6 cellular contexts compared by ENCODE assay signal in the genomic region with DNA sequence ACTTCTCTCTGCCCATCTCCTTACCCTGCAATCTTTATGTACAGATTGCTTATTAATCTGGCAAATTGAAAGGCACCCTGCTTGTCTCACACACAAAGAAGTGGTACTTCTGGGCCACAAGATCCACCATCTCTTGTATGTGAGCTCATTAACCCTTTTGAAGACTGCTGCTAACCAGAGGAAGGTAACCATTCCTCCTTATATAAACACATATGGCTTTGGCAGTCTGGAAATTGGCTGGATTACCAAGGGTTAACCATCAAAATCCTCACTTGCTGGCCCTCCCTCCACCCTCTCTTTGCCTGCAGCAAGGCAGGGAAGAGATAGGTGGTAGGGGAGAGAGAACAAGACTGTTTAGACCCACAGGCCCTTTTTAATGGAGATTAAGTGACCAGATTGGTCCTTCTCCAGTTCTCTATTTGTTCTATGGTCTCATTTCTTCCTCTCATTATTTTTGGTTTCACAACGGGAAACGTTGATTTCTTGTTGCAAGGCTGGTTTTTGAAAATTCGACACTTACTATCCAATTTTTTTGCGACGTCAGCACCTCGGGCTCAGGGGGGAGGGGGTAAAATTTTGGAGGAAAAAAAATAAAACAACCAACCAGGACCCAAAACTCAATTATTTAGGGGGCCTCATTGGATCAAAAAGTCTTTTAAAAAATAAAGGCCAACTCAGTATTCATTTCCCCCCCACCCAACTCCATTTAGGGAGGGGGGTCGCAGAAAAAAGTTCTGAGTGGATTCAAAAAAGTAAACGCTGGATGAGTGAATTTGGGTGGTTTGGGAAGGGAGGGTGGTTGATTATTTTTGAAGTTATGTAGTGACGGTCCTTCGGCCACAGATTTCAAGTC.
A peak's percentile ranks its signal among the peaks of the same experiment; 100 is the strongest.
DNase-seq lines count a peak whose midpoint lies in the region; ATAC-seq lines count a peak whose summit lies in the region.

No MANE protein-coding gene starts in this region.

- H3K27me3 Mint-ChIP-seq in T-helper 1 cell treated with Interleukin-12 subunit alpha and Interleukin-12 subunit beta and Interleukin-4 antibody, amounts not matched to agents 30 μg/mL and 1 μg/mL, for 36 hours (ENCODE audit: low read depth) = peaks cover 6% of the 10 kb centered on the region

- DNase-seq in activated T-cell treated with anti-CD3 and anti-CD28 coated beads for 1 hour (ENCODE audit: low read depth) (peak; percentile 22), activated T-cell treated with anti-CD3 and anti-CD28 coated beads for 4 hours (no peak), fibroblast of the conjunctiva (ENCODE audit: low read depth) (peak; percentile 14), NCI-H1048 (lab: John Stamatoyannopoulos, UW) (no peak)
- peak; percentile 18 to 71 for DNase-seq in stimulated activated effector memory CD8-positive, alpha-beta T cell treated with anti-CD3 and anti-CD28 coated beads, Interleukin-12 subunit alpha, Interleukin-12 subunit beta, amount 100 ng/mL, for 72 hours (ENCODE audit: low spot score in 2 of 2)

- H3K4me1 Mint-ChIP-seq in T-helper 1 cell treated with Interleukin-12 subunit alpha and Interleukin-12 subunit beta and Interleukin-4 antibody, amounts not matched to agents 30 μg/mL and 1 μg/mL, for 36 hours (ENCODE audit: low read depth) = peaks cover 43% of the 10 kb centered on the region
- peaks cover 71% of the 10 kb centered on the region for H3K4me1 Mint-ChIP-seq in stimulated activated effector memory CD8-positive, alpha-beta T cell treated with anti-CD3 and anti-CD28 coated beads, Interleukin-12 subunit alpha, Interleukin-12 subunit beta, amount 100 ng/mL, for 72 hours

- ATAC-seq in stimulated activated effector memory CD8-positive, alpha-beta T cell treated with anti-CD3 and anti-CD28 coated beads, Interleukin-12 subunit alpha, Interleukin-12 subunit beta, amount 100 ng/mL, for 72 hours = no peak

- H3K27ac Mint-ChIP-seq in T-helper 1 cell treated with Interleukin-12 subunit alpha and Interleukin-12 subunit beta and Interleukin-4 antibody, amounts not matched to agents 30 μg/mL and 1 μg/mL, for 36 hours = peak overlapping the region; percentile 98
- peak overlapping the region; percentile 100 for H3K27ac Mint-ChIP-seq in stimulated activated effector memory CD8-positive, alpha-beta T cell treated with anti-CD3 and anti-CD28 coated beads, Interleukin-12 subunit alpha, Interleukin-12 subunit beta, amount 100 ng/mL, for 72 hours

- peaks cover 40% of the 10 kb centered on the region for H3K36me3 Mint-ChIP-seq in T-helper 1 cell treated with Interleukin-12 subunit alpha and Interleukin-12 subunit beta and Interleukin-4 antibody, amounts not matched to agents 30 μg/mL and 1 μg/mL, for 36 hours (ENCODE audit: low read depth)
- peaks cover 97% of the 10 kb centered on the region for H3K36me3 Mint-ChIP-seq in stimulated activated effector memory CD8-positive, alpha-beta T cell treated with anti-CD3 and anti-CD28 coated beads, Interleukin-12 subunit alpha, Interleukin-12 subunit beta, amount 100 ng/mL, for 72 hours

- no peaks in the 10 kb centered on the region for H3K9me3 Mint-ChIP-seq in T-helper 1 cell treated with Interleukin-12 subunit alpha and Interleukin-12 subunit beta and Interleukin-4 antibody, amounts not matched to agents 30 μg/mL and 1 μg/mL, for 36 hours
- H3K9me3 Mint-ChIP-seq in stimulated activated effector memory CD8-positive, alpha-beta T cell treated with anti-CD3 and anti-CD28 coated beads, Interleukin-12 subunit alpha, Interleukin-12 subunit beta, amount 100 ng/mL, for 72 hours = no peaks in the 10 kb centered on the region

- H3K4me3 Mint-ChIP-seq in T-helper 1 cell treated with Interleukin-12 subunit alpha and Interleukin-12 subunit beta and Interleukin-4 antibody, amounts not matched to agents 30 μg/mL and 1 μg/mL, for 36 hours = peak overlapping the region; percentile 95
- peak overlapping the region; percentile 87 for H3K4me3 Mint-ChIP-seq in stimulated activated effector memory CD8-positive, alpha-beta T cell treated with anti-CD3 and anti-CD28 coated beads, Interleukin-12 subunit alpha, Interleukin-12 subunit beta, amount 100 ng/mL, for 72 hours

Comparison
In these comparisons a context has a peak if more than half of its experiments do, and no peak if none do; other contexts are left out.
1. DNase-seq: peak in activated T-cell treated with anti-CD3 and anti-CD28 coated beads for 1 hour (single experiment), fibroblast of the conjunctiva (single experiment) and stimulated activated effector memory CD8-positive, alpha-beta T cell treated with anti-CD3 and anti-CD28 coated beads, Interleukin-12 subunit alpha, Interleukin-12 subunit beta, amount 100 ng/mL, for 72 hours (2 of 2); none in activated T-cell treated with anti-CD3 and anti-CD28 coated beads for 4 hours (single experiment) and NCI-H1048 (single experiment).